Comparison of ENCODE assay signal across 27 cellular contexts in genomic region chr3:177931346-177931745, GRCh38.
"Had no signal": no experiment of that assay in that cellular context is flagged by ENCODE, and none has a peak within 500 bp of the region (broad histone marks: within the 10 kb centered on the region; RNA-seq: fewer than 3 reads in every experiment).

No MANE protein-coding gene starts in this region.

- H3K4me3 ChIP-seq: coronary artery, dorsolateral prefrontal cortex, testis, uterus had no signal

- H3K4me1 ChIP-seq: testis, uterus had no signal

- FAIRE-seq: kidney, TTC549 had no signal

- DNase-seq: activated CD4-positive, alpha-beta T cell treated with anti-CD3 and anti-CD28 coated beads for 4 hours; activated CD4-positive, alpha-beta T cell treated with anti-CD3 and anti-CD28 coated beads, Interleukin-2, amount 50 U/mL, for 4 hours; activated naive CD4-positive, alpha-beta T cell; activated T-cell treated with anti-CD3 and anti-CD28 coated beads for 4 hours; activated T-cell treated with anti-CD3 and anti-CD28 coated beads, Interleukin-2, amount 50 U/mL, for 72 hours; aorta; dorsolateral prefrontal cortex; effector memory CD4-positive, alpha-beta T cell; erythroblast; foreskin fibroblast; head of caudate nucleus; hypothalamus; immature natural killer cell; kidney; left colon; naive thymus-derived CD4-positive, alpha-beta T cell; right cardiac atrium; stimulated activated CD4-positive, alpha-beta T cell treated with anti-CD3 and anti-CD28 coated beads, Interleukin-12 subunit alpha, Interleukin-12 subunit beta, amount 100 ng/mL, for 4 hours; stimulated activated CD4-positive, alpha-beta T cell treated with anti-CD3 and anti-CD28 coated beads, Interleukin-4, amount 100 ng/mL, for 1 hour; stimulated activated naive CD8-positive, alpha-beta T cell treated with anti-CD3 and anti-CD28 coated beads, Interleukin-15, Interleukin-2, amounts not matched to agents 100 U/mL and 50 U/mL, for 24 hours; T-helper 9 cell; testis; uterus had no signal

- H3K27ac ChIP-seq: testis, uterus, VCaP had no signal

- ATAC-seq: activated naive CD4-positive, alpha-beta T cell treated with anti-CD3 and anti-CD28 coated beads, Interleukin-2, amount 50 U/mL, for 72 hours; activated T-cell treated with anti-CD3 and anti-CD28 coated beads, Interleukin-2, amount 50 U/mL, for 72 hours; left colon; naive thymus-derived CD4-positive, alpha-beta T cell; right cardiac atrium; stimulated activated naive CD8-positive, alpha-beta T cell treated with anti-CD3 and anti-CD28 coated beads, Interleukin-15, Interleukin-2, amounts not matched to agents 100 U/mL and 50 U/mL, for 24 hours had no signal

- H3K27me3 ChIP-seq: dorsolateral prefrontal cortex, testis, uterus had no signal

- H3K9me3 ChIP-seq: testis, uterus had no signal

- H3K36me3 ChIP-seq: uterus had no signal
